8 cellular contexts compared by ENCODE assay signal in genomic region chr2:211157856-211158463, GRCh38.
DNase-seq lines count a peak whose midpoint lies in the region; ATAC-seq and TF ChIP-seq lines count a peak whose summit lies in the region.

No MANE protein-coding gene starts in this region.

- H3K27ac ChIP-seq in PC-3 (ENCODE audit: low read length) (no peak overlapping the region), fibroblast of lung (ENCODE audit: insufficient read depth, low read length) (no peak overlapping the region), neural progenitor cell (no peak overlapping the region), testis (no peak overlapping the region)

- CTCF ChIA-PET in PC-3 (lab: Charles Lee), result interaction anchor here (0.6 to 1.0 kb wide), 4 partner anchors 26 to 962 kb away, joined by 3 to 14 read pairs (median 4); no protein-coding TSS in a partner anchor

- 17 to 23% methylated on average over 5 of the region's 5 CpGs for WGBS in testis, 2 donors

- ATAC-seq in GM21515 (IDR thresholded peaks at IDR 0.05; ENCODE audit: unreplicated experiment) (peak; percentile 99), PC-3 (peak; percentile 81)

- BruUV-seq in PC-3 (replicated peaks; lab: Mats Ljungman, UMichigan), result no TSS peak

- DNase-seq in DMS153 treated with DMSO at 0.1 percent for 48 hours (lab: John Stamatoyannopoulos, UW; ENCODE audit: unreplicated experiment) (peak; percentile 80), HT-29 (ENCODE audit: low spot score) (peak; percentile 90), PC-3 (peak; percentile 93), activated T-cell treated with anti-CD3 and anti-CD28 coated beads for 48 hours (ENCODE audit: low read depth) (peak; percentile 56), fibroblast of lung (ENCODE audit: low read depth in 2 of 2) (peak; percentile 50 to 55), neural progenitor cell (ENCODE audit: low spot score) (peak; percentile 89), testis (peak; percentile 94)

- H3K27ac Mint-ChIP-seq in neural progenitor cell, result no peak overlapping the region

- TF ChIP-seq CTCF in PC-3 (conservative IDR thresholded peaks at IDR 0.05; ENCODE audit: low read depth, low read length), result peak; percentile 95
- TF ChIP-seq CTCF in fibroblast of lung (conservative IDR thresholded peaks at IDR 0.05 in 1 of 2, IDR thresholded peaks at IDR 0.05 in 1 of 2; ENCODE audit: low read depth in 1 of 2, low read length in 2 of 2), result peak; percentile 78 to 86
- peak; percentile 98 for TF ChIP-seq CTCF in neural progenitor cell (IDR thresholded peaks at IDR 0.05)
- peak; percentile 74 to 93 (median 80) for TF ChIP-seq CTCF in testis (IDR thresholded peaks at IDR 0.05)

- H2AFZ ChIP-seq in PC-3 (ENCODE audit: low read length) (no peak overlapping the region), fibroblast of lung (ENCODE audit: low read length) (no peak overlapping the region), neural progenitor cell (replicated peaks) (no peak overlapping the region)

- intact Hi-C loops in PC-3 (cut with micrococcal nuclease), result loop anchor here (1.0 to 5.0 kb wide), 4 partner anchors 73 to 541 kb away; no protein-coding TSS in a partner anchor
- intact Hi-C loops in testis (cut with DNase I; ENCODE audit: low total_unique reads), result no loop called here

- no peak for TF ChIP-seq POLR2A in testis (IDR thresholded peaks at IDR 0.05)

- H3K4me1 Mint-ChIP-seq in neural progenitor cell, result no peaks in the 10 kb centered on the region

- H3K27me3 Mint-ChIP-seq in neural progenitor cell (ENCODE audit: insufficient read depth, low read depth), result peaks cover 2% of the 10 kb centered on the region

- no peak overlapping the region for H3K4me2 ChIP-seq in PC-3 (ENCODE audit: low read length)
- no peak overlapping the region for H3K4me2 ChIP-seq in fibroblast of lung (ENCODE audit: extremely low read depth, insufficient read depth, low read length)
- H3K4me2 ChIP-seq in neural progenitor cell, result no peak overlapping the region

- H3K9me3 ChIP-seq in PC-3 (ENCODE audit: low read length) (no peaks in the 10 kb centered on the region), fibroblast of lung (ENCODE audit: control insufficient read depth, insufficient read depth, low read depth, low read length) (no peaks in the 10 kb centered on the region), neural progenitor cell (ENCODE audit: low read depth) (no peaks in the 10 kb centered on the region), testis (no peaks in the 10 kb centered on the region)

- H3K9ac ChIP-seq in PC-3 (ENCODE audit: low read length) (no peak overlapping the region), fibroblast of lung (ENCODE audit: insufficient read depth, low read length) (no peak overlapping the region), neural progenitor cell (no peak overlapping the region)

- H3K79me2 ChIP-seq in PC-3 (ENCODE audit: low read length), result no peaks in the 10 kb centered on the region
- no peaks in the 10 kb centered on the region for H3K79me2 ChIP-seq in fibroblast of lung (ENCODE audit: control insufficient read depth, insufficient read depth, low read length)
- no peaks in the 10 kb centered on the region for H3K79me2 ChIP-seq in neural progenitor cell (ENCODE audit: low read depth)

- no peaks in the 10 kb centered on the region for H3K36me3 ChIP-seq in PC-3 (ENCODE audit: low read depth, low read length)
- H3K36me3 ChIP-seq in fibroblast of lung (ENCODE audit: control insufficient read depth, insufficient read depth, low read length), result no peaks in the 10 kb centered on the region
- H3K36me3 ChIP-seq in neural progenitor cell, result no peaks in the 10 kb centered on the region
- no peaks in the 10 kb centered on the region for H3K36me3 ChIP-seq in testis (ENCODE audit: low read depth, missing control alignments)

- H3K9me2 ChIP-seq in PC-3 (replicated peaks; ENCODE audit: low read length), result no peaks in the 10 kb centered on the region

- no peak overlapping the region for H3K4me3 Mint-ChIP-seq in neural progenitor cell

- H3K4me1 ChIP-seq in PC-3 (ENCODE audit: insufficient read depth, low read length), result peaks cover 12% of the 10 kb centered on the region; the same call in 1 of the 2 replicates
- H3K4me1 ChIP-seq in fibroblast of lung (ENCODE audit: control insufficient read depth, extremely low read depth, insufficient read depth, low read length), result no peaks in the 10 kb centered on the region
- H3K4me1 ChIP-seq in neural progenitor cell, result no peaks in the 10 kb centered on the region
- no peaks in the 10 kb centered on the region for H3K4me1 ChIP-seq in testis

- H4K20me1 ChIP-seq in PC-3 (ENCODE audit: low read length), result no peaks in the 10 kb centered on the region
- H4K20me1 ChIP-seq in fibroblast of lung (ENCODE audit: control insufficient read depth, extremely low read depth, insufficient read depth, low read length), result no peaks in the 10 kb centered on the region
- no peaks in the 10 kb centered on the region for H4K20me1 ChIP-seq in neural progenitor cell (ENCODE audit: low read depth)

- H3K36me3 Mint-ChIP-seq in neural progenitor cell, result no peaks in the 10 kb centered on the region

- H3K4me3 ChIP-seq in PC-3 (ENCODE audit: low read length), result no peak overlapping the region
- H3K4me3 ChIP-seq in fibroblast of lung (replicated peaks in 1 of 4; ENCODE audit: control extremely low read depth in 1 of 4, insufficient read depth in 1 of 4, low read depth in 3 of 4, low read length in 4 of 4), result no peak overlapping the region
- H3K4me3 ChIP-seq in neural progenitor cell, result no peak overlapping the region
- H3K4me3 ChIP-seq in testis, result no peak overlapping the region

- H3K9me3 Mint-ChIP-seq in neural progenitor cell, result no peaks in the 10 kb centered on the region

- H3F3A ChIP-seq in PC-3 (ENCODE audit: low read length, unreplicated experiment) (no peaks in the 10 kb centered on the region), neural progenitor cell (ENCODE audit: low read depth) (no peaks in the 10 kb centered on the region)

- POLR2A ChIA-PET in PC-3 (lab: Charles Lee; ENCODE audit: unreplicated experiment), result no interaction called here

- H3K27me3 ChIP-seq in PC-3 (ENCODE audit: low read length) (no peaks in the 10 kb centered on the region), fibroblast of lung (ENCODE audit: control insufficient read depth, insufficient read depth, low read length) (no peaks in the 10 kb centered on the region), neural progenitor cell (no peaks in the 10 kb centered on the region), testis (no peaks in the 10 kb centered on the region)
